40 cellular contexts compared by ENCODE assay signal in genomic region chr19:39566064-39566463, GRCh38. TPM values are rescaled to one million over a fixed set of nuclear protein-coding genes. Genes with fewer than 3 reads are reported as not detected.
"Had no signal": no experiment of that assay in that cellular context is flagged by ENCODE, and none has a peak within 500 bp of the region (broad histone marks: within the 10 kb centered on the region; RNA-seq: fewer than 3 reads in every experiment).

No MANE protein-coding gene starts in this region.

- H3K27ac ChIP-seq: ascending aorta, SJCRH30, SK-N-MC, VCaP had no signal

- H3K9me3 ChIP-seq: ascending aorta, SJCRH30 had no signal

- H3K36me3 ChIP-seq: ascending aorta, SJCRH30 had no signal

- H3K4me3 ChIP-seq: ascending aorta, SJCRH30, SK-N-MC had no signal

- H3K27me3 ChIP-seq: ascending aorta, SJCRH30 had no signal

- DNase-seq: activated B cell treated with CpG ODN at 0.5 μM for 24 hours; activated CD4-positive, alpha-beta T cell treated with anti-CD3 and anti-CD28 coated beads for 4 hours; activated CD4-positive, CD25-positive, alpha-beta regulatory T cell treated with anti-CD3 and anti-CD28 coated beads, Interleukin-2, amount 50 U/mL, for 72 hours; activated CD8-positive, alpha-beta T cell treated with anti-CD3 and anti-CD28 coated beads for 36 hours; activated effector memory CD4-positive, alpha-beta T cell treated with anti-CD3 and anti-CD28 coated beads, Interleukin-2, amount 50 U/mL, for 16 hours; activated naive CD4-positive, alpha-beta T cell; activated naive CD4-positive, alpha-beta T cell treated with anti-CD3 and anti-CD28 coated beads, Interleukin-2, amount 50 U/mL, for 16 hours; activated naive CD8-positive, alpha-beta T cell treated with anti-CD3 and anti-CD28 coated beads for 36 hours; activated T-cell treated with anti-CD3 and anti-CD28 coated beads, Interleukin-2, amount 50 U/mL, for 1 hour; activated T-cell treated with anti-CD3 and anti-CD28 coated beads, Interleukin-2, amount 50 U/mL, for 72 hours; amniotic stem cell; caudate nucleus; cerebellar nuclear complex; KG1; MM.1S; MV-4-11; NCI-H1092; NCI-H146; NCI-H187 treated with DMSO at 0.1 percent for 48 hours; NCI-H2081; NCI-H2171 treated with DMSO at 0.1 percent for 48 hours; NCI-H2227 treated with DMSO at 0.1 percent for 48 hours; NCI-H446; NCI-H510A treated with DMSO at 0.1 percent for 48 hours; NCI-H526 treated with DMSO at 0.1 percent for 48 hours; NCI-H774; SHP77; SJCRH30; T-cell; T-helper 17 cell; T-helper 9 cell had no signal

- ATAC-seq: activated CD8-positive, alpha-beta T cell treated with anti-CD3 and anti-CD28 coated beads for 36 hours; activated T-cell treated with anti-CD3 and anti-CD28 coated beads, Interleukin-2, amount 50 U/mL, for 72 hours; activated T-helper 17 cell treated with anti-CD3 and anti-CD28 coated beads, Interleukin-2, amount 50 U/mL, for 72 hours; Panc1; T-cell; T-helper 17 cell had no signal

- H3K4me1 ChIP-seq: ascending aorta had no signal

RNA-seq across cellular contexts. Expression of gene EID2B, which starts 33.4 kb away (rescaled TPM):
- total RNA-seq: ascending aorta had no signal

RNA-seq across cellular contexts. Expression of gene LGALS13, which starts 36.3 kb away (rescaled TPM):
- total RNA-seq: activated B cell treated with CpG ODN at 0.5 μM for 24 hours; activated CD8-positive, alpha-beta memory T cell treated with anti-CD3 and anti-CD28 coated beads for 36 hours; activated CD8-positive, alpha-beta T cell treated with anti-CD3 and anti-CD28 coated beads for 36 hours; activated naive CD8-positive, alpha-beta T cell treated with anti-CD3 and anti-CD28 coated beads for 36 hours; activated T-cell treated with anti-CD3 and anti-CD28 coated beads, Interleukin-2, amount 50 U/mL, for 72 hours; activated T-helper 17 cell treated with anti-CD3 and anti-CD28 coated beads, Interleukin-2, amount 50 U/mL, for 72 hours; ascending aorta; bronchial epithelial cell; LHCN-M2; RPMI7951; SJCRH30; T-cell; T-helper 17 cell had no signal

RNA-seq across cellular contexts. Expression of gene SELENOV, which starts 51.1 kb away (rescaled TPM):
- total RNA-seq: activated B cell treated with CpG ODN at 0.5 μM for 24 hours; activated CD8-positive, alpha-beta memory T cell treated with anti-CD3 and anti-CD28 coated beads for 36 hours; activated CD8-positive, alpha-beta T cell treated with anti-CD3 and anti-CD28 coated beads for 36 hours; activated naive CD8-positive, alpha-beta T cell treated with anti-CD3 and anti-CD28 coated beads for 36 hours; activated T-cell treated with anti-CD3 and anti-CD28 coated beads, Interleukin-2, amount 50 U/mL, for 72 hours; activated T-helper 17 cell treated with anti-CD3 and anti-CD28 coated beads, Interleukin-2, amount 50 U/mL, for 72 hours; ascending aorta; bronchial epithelial cell; LHCN-M2; RPMI7951; T-cell; T-helper 17 cell had no signal
